ENCODE assay signal across 19 cellular contexts in genomic region chr12:130932061-130932650, GRCh38. TPM values are rescaled to one million over a fixed set of nuclear protein-coding genes. Genes with fewer than 3 reads are reported as not detected.
DNase-seq lines count a peak whose midpoint lies in the region; ATAC-seq, FAIRE-seq and TF ChIP-seq lines count a peak whose summit lies in the region.
"Had no signal": no experiment of that assay in that cellular context is flagged by ENCODE, and none has a peak within 500 bp of the region (broad histone marks: within the 10 kb centered on the region; RNA-seq: fewer than 3 reads in every experiment).

No MANE protein-coding gene starts in this region.

- H3K9me1 ChIP-seq in K562 (ENCODE audit: control insufficient read depth, insufficient read depth, low read length), result no peaks in the 10 kb centered on the region

- in situ Hi-C loops in K562 (cut with MboI), result no loop called here
- in situ Hi-C loops in gastrocnemius medialis (cut with MboI; ENCODE audit: low sequenced_read_pairs in 4 of 4), result no loop called here

- no peak overlapping the region for H3K4me2 ChIP-seq in K562 (ENCODE audit: insufficient read depth, low read length)

- no peak overlapping the region for H3K27ac ChIP-seq in ACC112 (ENCODE audit: low read depth, low read length)
- no peak overlapping the region for H3K27ac ChIP-seq in K562 (ENCODE audit: extremely low read depth, low read depth, low read length)
- peak overlapping the region; percentile 46 to 60 for H3K27ac ChIP-seq in right atrium auricular region
- no peak overlapping the region for H3K27ac ChIP-seq in CD8-positive, alpha-beta memory T cell (ENCODE audit: low read depth, low read length)
- no peak overlapping the region for H3K27ac ChIP-seq in gastrocnemius medialis
- H3K27ac ChIP-seq: BLaER1, RWPE1 had no signal

- H3K27me3 Mint-ChIP-seq in CD8-positive, alpha-beta memory T cell, result peaks cover 43 to 64% of the 10 kb centered on the region in 2 donors

- H4K20me1 ChIP-seq in K562 (replicated peaks; ENCODE audit: control insufficient read depth, insufficient read depth, low read length), result no peaks in the 10 kb centered on the region
- H4K20me1 ChIP-seq: BLaER1 had no signal

- no peak overlapping the region for H3K9ac ChIP-seq in K562 (ENCODE audit: insufficient read depth in 1 of 2, low read depth in 2 of 2, low read length in 2 of 2)
- H3K9ac ChIP-seq: BLaER1 had no signal

- POLR2A ChIA-PET in K562 (lab: Yijun Ruan, JAX), result interaction anchor here (0.8 to 2.0 kb wide), 3 partner anchors 9 to 156 kb away, joined by 3 to 6 read pairs (median 5); no protein-coding TSS in a partner anchor
- POLR2A ChIA-PET in CD8-positive, alpha-beta memory T cell (lab: Charles Lee), result no interaction called here

- TF ChIP-seq POLR2A in K562 (conservative IDR thresholded peaks at IDR 0.05) (no peak), gastrocnemius medialis (IDR thresholded peaks at IDR 0.05) (no peak)

- H3K4me1 ChIP-seq in ACC112 (ENCODE audit: control insufficient read depth, insufficient read depth, low read length, unreplicated experiment) (no peaks in the 10 kb centered on the region), K562 (replicated peaks in 1 of 2; ENCODE audit: control insufficient read depth in 2 of 2, insufficient read depth in 2 of 2, low read length in 2 of 2) (peaks cover 5 to 7% of the 10 kb centered on the region in 2 experiments; a peak in 1 of 5 replicates), right atrium auricular region (peaks cover 0 to 5% of the 10 kb centered on the region in 2 donors), gastrocnemius medialis (no peaks in the 10 kb centered on the region)
- no peaks in the 10 kb centered on the region for H3K4me1 ChIP-seq in CD8-positive, alpha-beta memory T cell (ENCODE audit: insufficient read depth, low read length)

- peak overlapping the region; percentile 37; the same call in 1 of the 2 replicates for H3K4me3 ChIP-seq in ACC112 (ENCODE audit: low read depth, low read length)
- no peak overlapping the region for H3K4me3 ChIP-seq in K562
- no peak overlapping the region for H3K4me3 ChIP-seq in right atrium auricular region
- H3K4me3 ChIP-seq in CD8-positive, alpha-beta memory T cell (ENCODE audit: low read length), result no peak overlapping the region
- no peak overlapping the region for H3K4me3 ChIP-seq in gastrocnemius medialis
- H3K4me3 ChIP-seq: BLaER1 had no signal

- H3K4me1 Mint-ChIP-seq in CD8-positive, alpha-beta memory T cell, result peaks cover 0 to 2% (median 0%) of the 10 kb centered on the region in 3 donors

- no peaks in the 10 kb centered on the region for H3K79me2 ChIP-seq in ACC112 (ENCODE audit: control insufficient read depth, insufficient read depth, low read length, unreplicated experiment)
- no peaks in the 10 kb centered on the region for H3K79me2 ChIP-seq in K562 (ENCODE audit: control insufficient read depth, insufficient read depth, low read length)

- CTCF ChIA-PET in K562 (lab: Yijun Ruan, JAX; ENCODE audit: low intra/inter-chr PET ratio), result no interaction called here
- CTCF ChIA-PET in CD8-positive, alpha-beta memory T cell (lab: Charles Lee), result no interaction called here

- H3K36me3 Mint-ChIP-seq in CD8-positive, alpha-beta memory T cell, result peaks cover 0 to 4% (median 0%) of the 10 kb centered on the region in 3 donors

- DNase-seq in EH (ENCODE audit: low read depth), result peak; percentile 77
- no peak for DNase-seq in K562 (ENCODE audit: extremely low read depth in 1 of 4, low spot score in 3 of 4)
- DNase-seq in right atrium auricular region (ENCODE audit: low spot score), result peak; percentile 57
- DNase-seq in CD8-positive, alpha-beta memory T cell, result no peak
- no peak for DNase-seq in gastrocnemius medialis
- DNase-seq in A172 (ENCODE audit: low spot score), result no peak
- DNase-seq: DMS 273 treated with DMSO at 0.1 percent for 48 hours; HCEC 1CT; NCI-H1436 treated with DMSO at 0.1 percent for 48 hours; NCI-H2081; NCI-H2227 treated with DMSO at 0.1 percent for 48 hours; NCI-H526; NK-92 treated with Interleukin-12 subunit alpha and Interleukin-12 subunit beta, amount 100 ng/mL, for 24 hours had no signal

- H3K27me3 ChIP-seq in ACC112 (ENCODE audit: insufficient read depth, low read length) (peaks cover 12% of the 10 kb centered on the region; the same call in 1 of the 2 replicates), K562 (ENCODE audit: control insufficient read depth in 2 of 2, insufficient read depth in 2 of 2, low read length in 2 of 2) (peaks cover 42 to 58% of the 10 kb centered on the region in 2 experiments), right atrium auricular region (peaks cover 0 to 3% of the 10 kb centered on the region in 2 donors), gastrocnemius medialis (peaks cover 7 to 19% (median 10%) of the 10 kb centered on the region in 3 donors)
- H3K27me3 ChIP-seq in CD8-positive, alpha-beta memory T cell (ENCODE audit: insufficient read depth, low read length, poor library complexity, severe bottlenecking), result no peaks in the 10 kb centered on the region
- H3K27me3 ChIP-seq: BLaER1 had no signal

- H3K9me3 Mint-ChIP-seq in CD8-positive, alpha-beta memory T cell, result peaks cover 3 to 6% (median 4%) of the 10 kb centered on the region in 5 donors

- intact Hi-C loops in K562 (cut with micrococcal nuclease) (no loop called here), gastrocnemius medialis (cut with DNase I; ENCODE audit: low total_unique reads) (no loop called here)

- no peak for TF ChIP-seq EP300 in K562 (IDR thresholded peaks at IDR 0.05; ENCODE audit: low read length)

- TF ChIP-seq CTCF in K562 (IDR thresholded peaks at IDR 0.05 in 2 of 3, conservative IDR thresholded peaks at IDR 0.05 in 1 of 3; ENCODE audit: insufficient read depth in 2 of 3, low read depth in 1 of 3, low read length in 3 of 3) (no peak), right atrium auricular region (IDR thresholded peaks at IDR 0.05) (no peak), gastrocnemius medialis (IDR thresholded peaks at IDR 0.05 in 4 of 5, conservative IDR thresholded peaks at IDR 0.05 in 1 of 5) (no peak)

- H3K27ac Mint-ChIP-seq in CD8-positive, alpha-beta memory T cell, result no peak overlapping the region

- no peak for TF ChIP-seq RAD21 in K562 (CRISPR knock-in tag; conservative IDR thresholded peaks at IDR 0.05 in 1 of 2, IDR thresholded peaks at IDR 0.05 in 1 of 2)

- H2AFZ ChIP-seq in ACC112 (ENCODE audit: low read length, unreplicated experiment) (no peak overlapping the region), K562 (ENCODE audit: low read depth, low read length) (no peak overlapping the region)

- BruUV-seq in K562 (replicated peaks; lab: Mats Ljungman, UMichigan), result no TSS peak

- H3K4me3 Mint-ChIP-seq in CD8-positive, alpha-beta memory T cell, result no peak overlapping the region

- no peaks in the 10 kb centered on the region for H3K9me3 ChIP-seq in K562 (replicated peaks; ENCODE audit: control insufficient read depth, insufficient read depth, low read depth, low read length)
- peaks cover 0 to 8% of the 10 kb centered on the region in 2 donors for H3K9me3 ChIP-seq in right atrium auricular region
- no peaks in the 10 kb centered on the region for H3K9me3 ChIP-seq in CD8-positive, alpha-beta memory T cell (ENCODE audit: low read length)
- no peaks in the 10 kb centered on the region for H3K9me3 ChIP-seq in gastrocnemius medialis
- H3K9me3 ChIP-seq: BLaER1 had no signal

- ATAC-seq in K562, result no peak
- no peak for ATAC-seq in gastrocnemius medialis
- no peak for ATAC-seq in esophagus mucosa

- FAIRE-seq in K562 (lab: Jason Lieb, UNC), result no peak

- 7% methylated on average over 8 of the region's 8 CpGs for WGBS in K562 (ENCODE audit: insufficient coverage, low coverage, missing lambda C conversion rate)

- H3K36me3 ChIP-seq in ACC112 (ENCODE audit: insufficient read depth, low read length) (no peaks in the 10 kb centered on the region), K562 (ENCODE audit: control insufficient read depth, insufficient read depth, low read length) (no peaks in the 10 kb centered on the region), right atrium auricular region (no peaks in the 10 kb centered on the region), gastrocnemius medialis (no peaks in the 10 kb centered on the region)
- H3K36me3 ChIP-seq in CD8-positive, alpha-beta memory T cell (ENCODE audit: insufficient read depth, low read length), result no peaks in the 10 kb centered on the region
- H3K36me3 ChIP-seq: BLaER1 had no signal

TF ChIP-seq in K562, 482 proteins besides CTCF, POLR2A, EP300 and RAD21:
- TF ChIP-seq HDAC6 (IDR thresholded peaks at IDR 0.05; ENCODE audit: low read depth, low read length), result no peak
- TF ChIP-seq CBX2 (IDR thresholded peaks at IDR 0.05; ENCODE audit: insufficient read depth, low read length, poor library complexity, severe bottlenecking), result peak; percentile 11

RNA-seq across cellular contexts. Expression of gene ADGRD1, which starts 21.6 kb away (rescaled TPM):
- 11.2 and 13.0 TPM in 2 replicates for total RNA-seq in K562 (2011; cell fraction: chromatin; rRNA removed; ENCODE audit: low replicate concordance)
- total RNA-seq in K562 (2011; cell fraction: nucleolus; rRNA removed), result 8.5 and 12.1 TPM in 2 replicates
- 8.5 and 11.0 TPM in 2 replicates for total RNA-seq in K562 (2011; cell fraction: nucleoplasm; rRNA removed)
- total RNA-seq in K562 (2014; rRNA removed) (3.3 and 4.4 TPM in 2 replicates), K562 (2014; rRNA removed; fragmentation: Illumina TruSeq; extraction: Trizol) (4.4 and 4.7 TPM in 2 replicates), K562 (2015; rRNA removed; fragmentation: Illumina TruSeq; extraction: Trizol) (3.2 and 3.4 TPM in 2 replicates), K562 (2021) (11.7 and 12.8 TPM in 2 replicates), right atrium auricular region (100 to 1,000 TPM; 120 to 168 TPM), gastrocnemius medialis (1 to 10 TPM; 5.3 to 9.6 (median 8.2) TPM), esophagus mucosa (2.5 TPM)
- polyA plus RNA-seq in K562 (2011; rRNA removed) (2.3 and 13.2 TPM in 2 replicates), K562 (2014; fragmentation: Illumina TruSeq; extraction: Trizol) (3.8 TPM in 2 replicates), K562 (2014; fragmentation: Nextera tagmentation; extraction: Ambion mirVana) (1 to 10 TPM; 1.7 to 2.0 TPM), K562 (2014; rRNA removed) (2.9 and 4.6 TPM in 2 replicates)
- 2.6 and 6.7 TPM in 2 replicates for polyA plus RNA-seq in K562 (2011; cell fraction: cytosol; rRNA removed)
- 17.3 and 66.1 TPM in 2 replicates for polyA plus RNA-seq in K562 (2011; cell fraction: nucleus; rRNA removed)
- 6.1 and 17.1 TPM in 2 replicates for polyA plus RNA-seq in K562 (2012)
- polyA minus RNA-seq in K562 (2011; rRNA and poly(A)+ RNA removed), result 1.8 and 14.4 TPM in 2 replicates
- 1.7 and 12.6 TPM in 2 replicates for polyA minus RNA-seq in K562 (2011; cell fraction: cytosol; rRNA and poly(A)+ RNA removed)
- polyA minus RNA-seq in K562 (2011; cell fraction: nucleus; rRNA and poly(A)+ RNA removed), result 7.0 and 20.3 TPM in 2 replicates
- total RNA-seq in CD8-positive, alpha-beta memory T cell, result 1 to 10 TPM; 1.1 to 1.3 TPM
- polyA plus RNA-seq in CD8-positive, alpha-beta memory T cell, result not detected
- total RNA-seq in A172 (2014; rRNA removed; shearing (Covaris generic)), result 0.52 and 0.81 TPM in 2 replicates
- total RNA-seq: A673, HT-29 had no signal

Comparison
In these comparisons a context has a peak if more than half of its experiments do, and no peak if none do; other contexts are left out.
1. H3K27ac ChIP-seq: peak in right atrium auricular region (2 of 2); none in ACC112 (single experiment), K562 (single experiment), CD8-positive, alpha-beta memory T cell (single experiment) and gastrocnemius medialis (0 of 4).
2. DNase-seq: peak in EH (single experiment) and right atrium auricular region (single experiment); none in K562 (0 of 4), CD8-positive, alpha-beta memory T cell (0 of 5), gastrocnemius medialis (0 of 2) and A172 (single experiment).
3. RNA of gene ADGRD1, which starts 21.6 kb away (total RNA-seq): 120 to 168 TPM in right atrium auricular region; 5.3 to 9.6 TPM in gastrocnemius medialis, 3.2 to 13.0 TPM in K562, 2.5 TPM in esophagus mucosa (single experiment), 1.1 to 1.3 TPM in CD8-positive, alpha-beta memory T cell and 0.52 to 0.81 TPM in A172; every median in the first group is over 4 times any median in the second.